Comparison of ENCODE assay signal across 15 cellular contexts in the genomic region with DNA sequence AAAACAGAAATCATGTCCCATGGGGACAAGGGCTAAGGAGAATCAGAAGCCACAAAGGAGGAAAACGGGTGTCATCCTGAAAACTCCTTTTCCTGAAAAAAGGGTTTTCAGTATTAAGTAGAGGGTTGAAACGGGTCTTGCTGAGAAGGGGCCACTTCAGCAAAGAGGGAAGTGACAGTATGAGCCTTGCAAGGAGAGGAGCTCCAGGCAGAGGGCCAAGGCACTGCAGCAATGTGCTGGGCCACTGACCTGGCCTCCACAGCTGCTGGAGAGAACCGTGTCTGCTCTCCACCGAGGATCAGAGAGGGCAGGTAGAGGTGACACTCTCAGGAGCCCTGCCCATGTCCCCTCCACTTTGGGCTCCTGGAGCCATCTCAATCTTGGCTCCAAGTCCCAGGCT.
DNase-seq lines count a peak whose midpoint lies in the region; ATAC-seq, FAIRE-seq and TF ChIP-seq lines count a peak whose summit lies in the region.
"Had no signal": no experiment of that assay in that cellular context is flagged by ENCODE, and none has a peak within 500 bp of the region (broad histone marks: within the 10 kb centered on the region; RNA-seq: fewer than 3 reads in every experiment).

No MANE protein-coding gene starts in this region.

- POLR2A ChIA-PET in PC-9 (lab: Charles Lee; ENCODE audit: unreplicated experiment) = no interaction called here

- no peak for DNase-seq in activated T-cell treated with anti-CD3 and anti-CD28 coated beads, Interleukin-2, amount 50 U/mL, for 72 hours
- DNase-seq in activated T-cell treated with anti-CD3 and anti-CD28 coated beads, Interleukin-2, amount 50 U/mL, for 1 hour = no peak
- DNase-seq in PC-9 (no peak), foreskin fibroblast (peak; percentile 10 to 52), sciatic nerve (ENCODE audit: low spot score) (no peak), ureter (ENCODE audit: low spot score) (no peak), GM19239 (ENCODE audit: insufficient read length, low spot score) (no peak), germinal center (ENCODE audit: low spot score) (no peak)
- DNase-seq: activated CD4-positive, CD25-positive, alpha-beta regulatory T cell; activated T-cell treated with anti-CD3 and anti-CD28 coated beads, Interleukin-2, amount 50 U/mL, for 48 hours; stimulated activated CD4-positive, alpha-beta T cell treated with anti-CD3 and anti-CD28 coated beads, Interleukin-12 subunit alpha, Interleukin-12 subunit beta, amount 100 ng/mL, for 4 hours; stimulated activated CD8-positive, alpha-beta memory T cell treated with anti-CD3 and anti-CD28 coated beads, Interleukin-4, amount 100 ng/mL, for 48 hours had no signal

- CTCF ChIA-PET in PC-9 (lab: Charles Lee) = no interaction called here

- H3K4me1 Mint-ChIP-seq in activated T-cell treated with anti-CD3 and anti-CD28 coated beads, Interleukin-2, amount 50 U/mL, for 72 hours (ENCODE audit: low read depth) = peaks cover 26% of the 10 kb centered on the region

- no peaks in the 10 kb centered on the region for H3K27me3 Mint-ChIP-seq in activated T-cell treated with anti-CD3 and anti-CD28 coated beads, Interleukin-2, amount 50 U/mL, for 72 hours (ENCODE audit: low read depth)

- no peak overlapping the region for H2AFZ ChIP-seq in PC-9
- H2AFZ ChIP-seq: GM23338 had no signal

- peak overlapping the region in 1 of 2 donors; percentile 57 for H3K4me3 Mint-ChIP-seq in activated T-cell treated with anti-CD3 and anti-CD28 coated beads, Interleukin-2, amount 50 U/mL, for 72 hours
- H3K4me3 Mint-ChIP-seq: GM23338 had no signal

- H3K36me3 ChIP-seq in PC-9 (ENCODE audit: low read depth) = peaks cover 11% of the 10 kb centered on the region; the same call in 1 of the 2 replicates

- peaks cover 3 to 10% of the 10 kb centered on the region in 2 donors for H3K9me3 Mint-ChIP-seq in activated T-cell treated with anti-CD3 and anti-CD28 coated beads, Interleukin-2, amount 50 U/mL, for 72 hours

- H3K27ac Mint-ChIP-seq in activated T-cell treated with anti-CD3 and anti-CD28 coated beads, Interleukin-2, amount 50 U/mL, for 72 hours = peak overlapping the region; percentile 36

- H3K27me3 ChIP-seq in PC-9 (ENCODE audit: insufficient read depth, low read depth) = no peaks in the 10 kb centered on the region

- no peak for FAIRE-seq in GM19239 (lab: Jason Lieb, UNC)
- FAIRE-seq: bronchial epithelial cell had no signal

- no TSS peak for BruUV-seq in PC-9 (replicated peaks; lab: Mats Ljungman, UMichigan)

- intact Hi-C loops in PC-9 (cut with micrococcal nuclease; ENCODE audit: unreplicated experiment) = no loop called here
- intact Hi-C loops in sciatic nerve (cut with DNase I) = no loop called here

- H3K4me2 ChIP-seq in PC-9 = no peak overlapping the region
- H3K4me2 ChIP-seq: GM23338 had no signal

- no peak for TF ChIP-seq CTCF in PC-9 (conservative IDR thresholded peaks at IDR 0.05)
- TF ChIP-seq CTCF in foreskin fibroblast (IDR thresholded peaks at IDR 0.05; ENCODE audit: low read depth, low read length) = no peak

- H3K27ac ChIP-seq in PC-9 = peak overlapping the region; percentile 10; the same call in 1 of the 2 replicates

- peaks cover 22 to 30% of the 10 kb centered on the region in 2 donors for H3K36me3 Mint-ChIP-seq in activated T-cell treated with anti-CD3 and anti-CD28 coated beads, Interleukin-2, amount 50 U/mL, for 72 hours (ENCODE audit: insufficient read depth in 2 of 2)

- ATAC-seq in activated T-cell treated with anti-CD3 and anti-CD28 coated beads, Interleukin-2, amount 50 U/mL, for 72 hours (replicated peaks in 1 of 2) = no peak
- ATAC-seq in sciatic nerve = peak; percentile 61
- ATAC-seq: PC-3 had no signal

- 0 out of 2 replicates have a peak, but pooled peaks cover 2% of the 10 kb centered on the region for H3K79me2 ChIP-seq in PC-9 (ENCODE audit: low read depth)

- H3K4me3 ChIP-seq in PC-9 = no peak overlapping the region
- H3K4me3 ChIP-seq in foreskin fibroblast (ENCODE audit: low read depth in 1 of 2, low read length in 2 of 2) = no peak overlapping the region
- H3K4me3 ChIP-seq: GM23338 had no signal

- H3F3A ChIP-seq in PC-9 (ENCODE audit: insufficient read depth, low read depth) = peaks cover 38% of the 10 kb centered on the region

- H3K4me1 ChIP-seq in PC-9 (replicated peaks; ENCODE audit: insufficient read depth) = 0 out of 2 replicates have a peak, but pooled peaks cover 4% of the 10 kb centered on the region

- H3K9me2 ChIP-seq in PC-9 (ENCODE audit: insufficient read depth) = no peaks in the 10 kb centered on the region

- H4K20me1 ChIP-seq in PC-9 (ENCODE audit: insufficient read depth) = no peaks in the 10 kb centered on the region; the same call in 1 of the 2 replicates

- H3K9me3 ChIP-seq in PC-9 (ENCODE audit: insufficient read depth, low read depth) = no peaks in the 10 kb centered on the region; the same call in 1 of the 2 replicates

Comparison
In these comparisons a context has a peak if more than half of its experiments do, and no peak if none do; other contexts are left out.
1. DNase-seq: peak in foreskin fibroblast (2 of 2); none in activated T-cell treated with anti-CD3 and anti-CD28 coated beads, Interleukin-2, amount 50 U/mL, for 72 hours (0 of 2), activated T-cell treated with anti-CD3 and anti-CD28 coated beads, Interleukin-2, amount 50 U/mL, for 1 hour (single experiment), PC-9 (0 of 2), sciatic nerve (single experiment), ureter (single experiment), GM19239 (single experiment) and germinal center (single experiment).